Comparison of ENCODE assay signal across 20 cellular contexts in genomic region chr6:54980511-54981275, GRCh38.
A peak's percentile ranks its signal among the peaks of the same experiment; 100 is the strongest.
DNase-seq lines count a peak whose midpoint lies in the region; ATAC-seq and TF ChIP-seq lines count a peak whose summit lies in the region.
"Had no signal": no experiment of that assay in that cellular context is flagged by ENCODE, and none has a peak within 500 bp of the region (broad histone marks: within the 10 kb centered on the region; RNA-seq: fewer than 3 reads in every experiment).

No MANE protein-coding gene starts in this region.

- no peaks in the 10 kb centered on the region for H3K79me2 ChIP-seq in SK-N-SH (ENCODE audit: insufficient read depth)

- no peaks in the 10 kb centered on the region for H3K36me3 Mint-ChIP-seq in activated CD4-positive, alpha-beta T cell treated with anti-CD3 and anti-CD28 coated beads, Interleukin-2, amount 10 ng/mL, durations not matched to agents 24 days and 14 days (ENCODE audit: low read depth)

- H3K27me3 Mint-ChIP-seq in activated CD4-positive, alpha-beta T cell treated with anti-CD3 and anti-CD28 coated beads, Interleukin-2, amount 10 ng/mL, durations not matched to agents 24 days and 14 days: no peaks in the 10 kb centered on the region
- H3K27me3 Mint-ChIP-seq: naive thymus-derived CD4-positive, alpha-beta T cell; progenitor cell of endocrine pancreas had no signal

- no peaks in the 10 kb centered on the region for H3F3A ChIP-seq in SK-N-SH (replicated peaks; ENCODE audit: insufficient read depth)

- H3K4me2 ChIP-seq in SK-N-SH: peak overlapping the region; percentile 37; the same call in 1 of the 2 replicates

- no peak overlapping the region for H3K4me3 Mint-ChIP-seq in activated CD4-positive, alpha-beta T cell treated with anti-CD3 and anti-CD28 coated beads, Interleukin-2, amount 10 ng/mL, durations not matched to agents 24 days and 14 days
- H3K4me3 Mint-ChIP-seq: H9; naive thymus-derived CD4-positive, alpha-beta T cell had no signal

- no peaks in the 10 kb centered on the region for H3K36me3 ChIP-seq in SK-N-SH (replicated peaks in 1 of 2; ENCODE audit: control insufficient read depth in 1 of 2, insufficient read depth in 2 of 2, low read length in 1 of 2)
- H3K36me3 ChIP-seq: cardiac muscle cell, lower lobe of right lung, spleen, thyroid gland had no signal

- no peak for TF ChIP-seq CTCF in SK-N-SH (IDR thresholded peaks at IDR 0.05)

- no peak for ATAC-seq in SK-N-SH treated with all-trans-retinoic acid at 6 μM for 48 hours
- ATAC-seq in GM21717 (IDR thresholded peaks at IDR 0.05; ENCODE audit: unreplicated experiment): no peak
- ATAC-seq: lower lobe of right lung; naive thymus-derived CD4-positive, alpha-beta T cell had no signal

- DNase-seq in SK-N-SH (no peak), RKO (ENCODE audit: low spot score) (peak; percentile 7), fibroblast of gingiva (ENCODE audit: low read depth) (peak; percentile 24), NCI-H146 (lab: John Stamatoyannopoulos, UW) (no peak)
- DNase-seq in activated CD4-positive, alpha-beta T cell treated with anti-CD3 and anti-CD28 coated beads, Interleukin-2, amount 10 ng/mL, durations not matched to agents 24 days and 14 days: no peak
- no peak for DNase-seq in activated T-cell treated with anti-CD3 and anti-CD28 coated beads, Interleukin-2, amount 50 U/mL, for 48 hours
- DNase-seq: activated naive CD4-positive, alpha-beta T cell treated with anti-CD3 and anti-CD28 coated beads, Interleukin-2, amount 50 U/mL, for 16 hours; effector memory CD4-positive, alpha-beta T cell; H9; lower lobe of right lung; naive thymus-derived CD4-positive, alpha-beta T cell; NCI-H2081; NCI-H526; spleen; thyroid gland had no signal

- H3K27ac ChIP-seq in SK-N-SH (ENCODE audit: low read depth in 2 of 2, low read length in 1 of 2): no peak overlapping the region
- H3K27ac ChIP-seq: 22Rv1, cardiac muscle cell, lower lobe of right lung, spleen, thyroid gland had no signal

- no peak overlapping the region for H3K9ac ChIP-seq in SK-N-SH

- 11% methylated on average over 14 of the region's 14 CpGs for WGBS in SK-N-SH (ENCODE audit: low lambda C conversion rate)

- TF ChIP-seq RAD21 in SK-N-SH (IDR thresholded peaks at IDR 0.05; ENCODE audit: low read length): no peak

- no peaks in the 10 kb centered on the region for H3K9me3 ChIP-seq in SK-N-SH
- H3K9me3 ChIP-seq: lower lobe of right lung, thyroid gland had no signal

- intact Hi-C loops in activated CD4-positive, alpha-beta T cell treated with anti-CD3 and anti-CD28 coated beads, Interleukin-2, amount 10 ng/mL, durations not matched to agents 24 days and 14 days (cut with micrococcal nuclease): no loop called here

- H3K4me1 Mint-ChIP-seq in activated CD4-positive, alpha-beta T cell treated with anti-CD3 and anti-CD28 coated beads, Interleukin-2, amount 10 ng/mL, durations not matched to agents 24 days and 14 days: no peaks in the 10 kb centered on the region
- H3K4me1 Mint-ChIP-seq: naive thymus-derived CD4-positive, alpha-beta T cell had no signal

- no peaks in the 10 kb centered on the region; the same call in 1 of the 2 replicates for H3K27me3 ChIP-seq in SK-N-SH (ENCODE audit: insufficient read depth)
- H3K27me3 ChIP-seq: cardiac muscle cell, spleen, thyroid gland had no signal

- no peak overlapping the region for H3K27ac Mint-ChIP-seq in activated CD4-positive, alpha-beta T cell treated with anti-CD3 and anti-CD28 coated beads, Interleukin-2, amount 10 ng/mL, durations not matched to agents 24 days and 14 days
- H3K27ac Mint-ChIP-seq: H9; naive thymus-derived CD4-positive, alpha-beta T cell; progenitor cell of endocrine pancreas had no signal

- no peak for TF ChIP-seq EP300 in SK-N-SH (IDR thresholded peaks at IDR 0.05; ENCODE audit: borderline replicate concordance in 1 of 2, low read depth in 1 of 2, low read length in 1 of 2)

- no peak overlapping the region for H3K4me3 ChIP-seq in SK-N-SH (ENCODE audit: low read depth in 2 of 2, low read length in 1 of 2)
- H3K4me3 ChIP-seq: cardiac muscle cell, lower lobe of right lung, spleen, thyroid gland had no signal

- no peaks in the 10 kb centered on the region for H4K20me1 ChIP-seq in SK-N-SH (ENCODE audit: insufficient read depth)

- peaks cover 0 to 6% of the 10 kb centered on the region in 2 experiments; a peak in 1 of 4 replicates for H3K4me1 ChIP-seq in SK-N-SH (ENCODE audit: control insufficient read depth in 1 of 2, insufficient read depth in 2 of 2, low read depth in 1 of 2, low read length in 1 of 2)
- H3K4me1 ChIP-seq: lower lobe of right lung, spleen, thyroid gland had no signal

- H3K9me2 ChIP-seq in SK-N-SH: no peaks in the 10 kb centered on the region

- POLR2A ChIA-PET in SK-N-SH (lab: Yijun Ruan, JAX): no interaction called here

- H3K9me3 Mint-ChIP-seq in activated CD4-positive, alpha-beta T cell treated with anti-CD3 and anti-CD28 coated beads, Interleukin-2, amount 10 ng/mL, durations not matched to agents 24 days and 14 days: peaks cover 9% of the 10 kb centered on the region

- CTCF ChIA-PET in SK-N-SH (lab: Yijun Ruan, JAX): interaction anchor here (1.1 kb wide), 1 partner anchor 89 kb away, joined by 3 read pairs; no protein-coding TSS in a partner anchor

- H2AFZ ChIP-seq in SK-N-SH (ENCODE audit: low read depth): no peak overlapping the region

TF ChIP-seq in SK-N-SH, 30 proteins besides CTCF, POLR2A, EP300 and RAD21 (continues in another document):
- TF ChIP-seq FOSL2 (IDR thresholded peaks at IDR 0.05; ENCODE audit: borderline replicate concordance, low read depth): no peak
- TF ChIP-seq TAF1 (IDR thresholded peaks at IDR 0.05; ENCODE audit: borderline replicate concordance, low read depth, low read length): no peak
- no peak for TF ChIP-seq GABPA (IDR thresholded peaks at IDR 0.05; ENCODE audit: low read depth)
- TF ChIP-seq USF1 (IDR thresholded peaks at IDR 0.05; ENCODE audit: borderline replicate concordance, low read depth): no peak
- TF ChIP-seq NFIC (IDR thresholded peaks at IDR 0.05; ENCODE audit: borderline replicate concordance): no peak
- no peak for TF ChIP-seq SMC3 (IDR thresholded peaks at IDR 0.05; ENCODE audit: low read depth, low read length)
- TF ChIP-seq YY1 (IDR thresholded peaks at IDR 0.05; ENCODE audit: low read depth): no peak
- TF ChIP-seq GATA2 (CRISPR knock-in tag; IDR thresholded peaks at IDR 0.05): no peak
- no peak for TF ChIP-seq SIN3A (IDR thresholded peaks at IDR 0.05; ENCODE audit: borderline replicate concordance, low read depth, low read length)

TF ChIP-seq in SK-N-SH treated with all-trans-retinoic acid at 6 μM for 48 hours, 23 proteins besides CTCF, POLR2A, EP300 and RAD21 (continues in another document):
- no peak for TF ChIP-seq ZC3H10 (CRISPR knock-in tag; IDR thresholded peaks at IDR 0.05)
- TF ChIP-seq BACH2 (CRISPR knock-in tag; IDR thresholded peaks at IDR 0.05; ENCODE audit: borderline replicate concordance): no peak
- TF ChIP-seq TSHZ2 (CRISPR knock-in tag; IDR thresholded peaks at IDR 0.05): no peak
- no peak for TF ChIP-seq GLIS3 (CRISPR knock-in tag; IDR thresholded peaks at IDR 0.05)
- no peak for TF ChIP-seq POU6F1 (CRISPR knock-in tag; IDR thresholded peaks at IDR 0.05; ENCODE audit: borderline replicate concordance, low read depth)
- TF ChIP-seq CSDC2 (CRISPR knock-in tag; IDR thresholded peaks at IDR 0.05): no peak
- no peak for TF ChIP-seq TCF4 (CRISPR knock-in tag; IDR thresholded peaks at IDR 0.05; ENCODE audit: borderline replicate concordance)
- TF ChIP-seq ZNF565 (CRISPR knock-in tag; conservative IDR thresholded peaks at IDR 0.05; ENCODE audit: low read depth): no peak
- no peak for TF ChIP-seq ISL1 (CRISPR knock-in tag; IDR thresholded peaks at IDR 0.05)
- TF ChIP-seq ZNF8 (CRISPR knock-in tag; IDR thresholded peaks at IDR 0.05): no peak

Comparison
In these comparisons a context has a peak if more than half of its experiments do, and no peak if none do; other contexts are left out.
1. DNase-seq: peak in RKO (single experiment) and fibroblast of gingiva (single experiment); none in SK-N-SH (single experiment), NCI-H146 (single experiment), activated CD4-positive, alpha-beta T cell treated with anti-CD3 and anti-CD28 coated beads, Interleukin-2, amount 10 ng/mL, durations not matched to agents 24 days and 14 days (single experiment) and activated T-cell treated with anti-CD3 and anti-CD28 coated beads, Interleukin-2, amount 50 U/mL, for 48 hours (0 of 2).